8 cellular contexts compared by ENCODE assay signal in genomic region chr19:12778020-12778904, GRCh38. TPM values are rescaled to one million over a fixed set of nuclear protein-coding genes. Genes with fewer than 3 reads are reported as not detected.
A peak's percentile ranks its signal among the peaks of the same experiment; 100 is the strongest.
DNase-seq lines count a peak whose midpoint lies in the region; ATAC-seq, FAIRE-seq and TF ChIP-seq lines count a peak whose summit lies in the region.

No MANE protein-coding gene starts in this region.

- H3K4me3 ChIP-seq in ACC112 (ENCODE audit: low read depth, low read length) (peak overlapping the region; percentile 78), upper lobe of right lung (peak overlapping the region; percentile 72)
- H3K4me3 ChIP-seq in naive thymus-derived CD4-positive, alpha-beta T cell (ENCODE audit: low read length) = peak overlapping the region; percentile 76

- peak; percentile 88 for FAIRE-seq in GM12892 (lab: Jason Lieb, UNC)

- CTCF ChIA-PET in naive thymus-derived CD4-positive, alpha-beta T cell (lab: Charles Lee) = interaction anchor here (0.6 to 5.4 kb wide), 7 partner anchors 10 to 105 kb away, joined by 3 to 169 read pairs (median 10); partner anchors contain the start of genes JUNB, PRDX2 and THSD8

- POLR2A ChIA-PET in naive thymus-derived CD4-positive, alpha-beta T cell (lab: Charles Lee) = interaction anchor here (0.6 to 12.9 kb wide), 13 partner anchors 7 to 103 kb away, joined by 3 to 621 read pairs (median 5); partner anchors contain the start of genes DHPS, DNASE2, GET3 and JUNB

- DNase-seq in GM12892 (ENCODE audit: insufficient read length) = no peak
- peak; percentile 91 for DNase-seq in NCI-H2171 treated with DMSO at 0.1 percent for 48 hours (lab: John Stamatoyannopoulos, UW)
- no peak for DNase-seq in activated T-cell treated with anti-CD3 and anti-CD28 coated beads, Interleukin-2, amount 50 U/mL, for 4 hours
- peak; percentile 70 for DNase-seq in fibroblast of gingiva (ENCODE audit: low read depth)
- DNase-seq in naive thymus-derived CD4-positive, alpha-beta T cell = peak in 6 of 9 donors; percentile 31 to 57 (median 43)
- peak; percentile 86 for DNase-seq in upper lobe of right lung

- H3K27ac ChIP-seq in ACC112 (ENCODE audit: low read depth, low read length) (peak overlapping the region; percentile 98), upper lobe of right lung (peak overlapping the region; percentile 93)
- H3K27ac ChIP-seq in naive thymus-derived CD4-positive, alpha-beta T cell (ENCODE audit: low read depth, low read length) = peak overlapping the region; percentile 94

- peak overlapping the region; percentile 81 to 98 (median 94) for H3K27ac Mint-ChIP-seq in naive thymus-derived CD4-positive, alpha-beta T cell

- H2AFZ ChIP-seq in ACC112 (ENCODE audit: low read length, unreplicated experiment) = peak overlapping the region; percentile 93

- H3K27me3 ChIP-seq in ACC112 (ENCODE audit: insufficient read depth, low read length) (no peaks in the 10 kb centered on the region), upper lobe of right lung (no peaks in the 10 kb centered on the region)
- H3K27me3 ChIP-seq in naive thymus-derived CD4-positive, alpha-beta T cell (ENCODE audit: control insufficient read depth in 2 of 2, insufficient read depth in 2 of 2, low read length in 2 of 2) = no peaks in the 10 kb centered on the region

- H3K36me3 ChIP-seq in ACC112 (ENCODE audit: insufficient read depth, low read length) (no peaks in the 10 kb centered on the region), upper lobe of right lung (no peaks in the 10 kb centered on the region)
- H3K36me3 ChIP-seq in naive thymus-derived CD4-positive, alpha-beta T cell (ENCODE audit: control insufficient read depth in 2 of 3, insufficient read depth in 3 of 3, low read length in 3 of 3) = no peaks in the 10 kb centered on the region

- TF ChIP-seq POLR2A in GM12892 (IDR thresholded peaks at IDR 0.05; ENCODE audit: low read depth, low read length) = peak; percentile 59; the same call in 1 of the 2 replicates

- intact Hi-C loops in naive thymus-derived CD4-positive, alpha-beta T cell (cut with micrococcal nuclease) = no loop called here
- intact Hi-C loops in upper lobe of right lung (cut with DNase I) = no loop called here

- H3K9me3 Mint-ChIP-seq in activated T-cell treated with anti-CD3 and anti-CD28 coated beads, Interleukin-2, amount 50 U/mL, for 4 hours = no peaks in the 10 kb centered on the region
- peaks cover 0 to 8% (median 0%) of the 10 kb centered on the region in 11 donors for H3K9me3 Mint-ChIP-seq in naive thymus-derived CD4-positive, alpha-beta T cell

- peaks cover 36% of the 10 kb centered on the region for H3K4me1 Mint-ChIP-seq in activated T-cell treated with anti-CD3 and anti-CD28 coated beads, Interleukin-2, amount 50 U/mL, for 4 hours (ENCODE audit: low read depth)
- peaks cover 20 to 45% (median 39%) of the 10 kb centered on the region in 7 donors for H3K4me1 Mint-ChIP-seq in naive thymus-derived CD4-positive, alpha-beta T cell

- H3K4me1 ChIP-seq in ACC112 (ENCODE audit: control insufficient read depth, insufficient read depth, low read length, unreplicated experiment) = peaks cover 36% of the 10 kb centered on the region
- H3K4me1 ChIP-seq in naive thymus-derived CD4-positive, alpha-beta T cell (ENCODE audit: control insufficient read depth in 2 of 2, insufficient read depth in 2 of 2, low read length in 2 of 2) = peaks cover 18 to 34% of the 10 kb centered on the region in 2 donors
- peaks cover 30% of the 10 kb centered on the region for H3K4me1 ChIP-seq in upper lobe of right lung

- H3K79me2 ChIP-seq in ACC112 (ENCODE audit: control insufficient read depth, insufficient read depth, low read length, unreplicated experiment) = no peaks in the 10 kb centered on the region

- H3K4me3 Mint-ChIP-seq in activated T-cell treated with anti-CD3 and anti-CD28 coated beads, Interleukin-2, amount 50 U/mL, for 4 hours = peak overlapping the region; percentile 83
- peak overlapping the region; percentile 82 to 95 (median 87) for H3K4me3 Mint-ChIP-seq in naive thymus-derived CD4-positive, alpha-beta T cell

- no peaks in the 10 kb centered on the region for H3K27me3 Mint-ChIP-seq in activated T-cell treated with anti-CD3 and anti-CD28 coated beads, Interleukin-2, amount 50 U/mL, for 4 hours (ENCODE audit: low read depth)
- H3K27me3 Mint-ChIP-seq in naive thymus-derived CD4-positive, alpha-beta T cell = no peaks in the 10 kb centered on the region

- H3K9me3 ChIP-seq in naive thymus-derived CD4-positive, alpha-beta T cell (ENCODE audit: control insufficient read depth in 2 of 3, low read length in 3 of 3) = no peaks in the 10 kb centered on the region
- H3K9me3 ChIP-seq in upper lobe of right lung = no peaks in the 10 kb centered on the region

- ATAC-seq in activated T-cell treated with anti-CD3 and anti-CD28 coated beads, Interleukin-2, amount 50 U/mL, for 4 hours = peak; percentile 4 to 13
- no peak for ATAC-seq in naive thymus-derived CD4-positive, alpha-beta T cell
- ATAC-seq in upper lobe of right lung (peak; percentile 26), HG02763 (IDR thresholded peaks at IDR 0.05; ENCODE audit: unreplicated experiment) (no peak)

- H3K36me3 Mint-ChIP-seq in activated T-cell treated with anti-CD3 and anti-CD28 coated beads, Interleukin-2, amount 50 U/mL, for 4 hours (ENCODE audit: insufficient read depth) = no peaks in the 10 kb centered on the region
- no peaks in the 10 kb centered on the region for H3K36me3 Mint-ChIP-seq in naive thymus-derived CD4-positive, alpha-beta T cell

- TF ChIP-seq CTCF in upper lobe of right lung (IDR thresholded peaks at IDR 0.05) = no peak

RNA-seq across cellular contexts. Expression of gene HOOK2, which starts 2.9 kb away (rescaled TPM):
- 10.7 TPM for polyA plus RNA-seq in GM12892 (2012; ENCODE audit: missing spikeins)
- total RNA-seq in activated T-cell treated with anti-CD3 and anti-CD28 coated beads, Interleukin-2, amount 50 U/mL, for 4 hours = 1 to 10 TPM; 5.9 to 8.4 (median 6.0) TPM
- 10 to 100 TPM; 16.6 to 37.5 (median 22.3) TPM for total RNA-seq in naive thymus-derived CD4-positive, alpha-beta T cell
- polyA plus RNA-seq in naive thymus-derived CD4-positive, alpha-beta T cell = 1 to 10 TPM; 4.0 to 5.3 TPM
- 65.3 TPM for total RNA-seq in upper lobe of right lung

RNA-seq across cellular contexts. Expression of gene JUNB, which starts 13.0 kb away (rescaled TPM):
- polyA plus RNA-seq in GM12892 (2012; ENCODE audit: missing spikeins) = 11.9 TPM
- total RNA-seq in activated T-cell treated with anti-CD3 and anti-CD28 coated beads, Interleukin-2, amount 50 U/mL, for 4 hours = 100 to 1,000 TPM; 261 to 295 (median 287) TPM
- 1,000 to 10,000 TPM in 2 of 5 experiments, 100 to 1,000 TPM in 3; 107 to 2,198 (median 203) TPM for total RNA-seq in naive thymus-derived CD4-positive, alpha-beta T cell
- 1,000 to 10,000 TPM in 1 of 2 donors, 100 to 1,000 TPM in 1; 690 to 1,125 TPM for polyA plus RNA-seq in naive thymus-derived CD4-positive, alpha-beta T cell
- total RNA-seq in upper lobe of right lung = 174 TPM

RNA-seq across cellular contexts. Expression of gene PRDX2, which starts 23.3 kb away (rescaled TPM):
- polyA plus RNA-seq in GM12892 (2012; ENCODE audit: missing spikeins) = 219 TPM
- total RNA-seq in activated T-cell treated with anti-CD3 and anti-CD28 coated beads, Interleukin-2, amount 50 U/mL, for 4 hours = 100 to 1,000 TPM; 185 to 224 (median 211) TPM
- total RNA-seq in naive thymus-derived CD4-positive, alpha-beta T cell = 100 to 1,000 TPM in 3 of 5 experiments, 10 to 100 TPM in 2; 75.1 to 297 (median 117) TPM
- 100 to 1,000 TPM; 313 to 359 TPM for polyA plus RNA-seq in naive thymus-derived CD4-positive, alpha-beta T cell
- total RNA-seq in upper lobe of right lung = 123 TPM

RNA-seq across cellular contexts. Expression of gene THSD8, which starts 23.6 kb away (rescaled TPM):
- polyA plus RNA-seq in GM12892 (2012; ENCODE audit: missing spikeins) = 16.1 TPM
- 10 to 100 TPM; 10.3 to 18.8 (median 12.6) TPM for total RNA-seq in activated T-cell treated with anti-CD3 and anti-CD28 coated beads, Interleukin-2, amount 50 U/mL, for 4 hours
- 10 to 100 TPM in 1 of 5 experiments, 1 to 10 TPM in 2, under 1 TPM in 1, not detected in 1; 0.80 to 18.9 (median 2.1) TPM for total RNA-seq in naive thymus-derived CD4-positive, alpha-beta T cell
- polyA plus RNA-seq in naive thymus-derived CD4-positive, alpha-beta T cell = not detected
- 2.8 TPM for total RNA-seq in upper lobe of right lung

RNA-seq across cellular contexts. Expression of gene BEST2, which starts 26.7 kb away (rescaled TPM):
- polyA plus RNA-seq in GM12892 (2012; ENCODE audit: missing spikeins) = 0.25 TPM
- total RNA-seq in activated T-cell treated with anti-CD3 and anti-CD28 coated beads, Interleukin-2, amount 50 U/mL, for 4 hours = not detected
- total RNA-seq in naive thymus-derived CD4-positive, alpha-beta T cell = not detected
- polyA plus RNA-seq in naive thymus-derived CD4-positive, alpha-beta T cell = not detected
- total RNA-seq in upper lobe of right lung = not detected

Comparison
In these comparisons a context has a peak if more than half of its experiments do, and no peak if none do; other contexts are left out.
1. DNase-seq: peak in NCI-H2171 treated with DMSO at 0.1 percent for 48 hours (single experiment), fibroblast of gingiva (single experiment), naive thymus-derived CD4-positive, alpha-beta T cell (6 of 9) and upper lobe of right lung (single experiment); none in GM12892 (single experiment) and activated T-cell treated with anti-CD3 and anti-CD28 coated beads, Interleukin-2, amount 50 U/mL, for 4 hours (single experiment).
2. ATAC-seq: peak in activated T-cell treated with anti-CD3 and anti-CD28 coated beads, Interleukin-2, amount 50 U/mL, for 4 hours (2 of 2) and upper lobe of right lung (single experiment); none in naive thymus-derived CD4-positive, alpha-beta T cell (single experiment) and HG02763 (single experiment).
3. Peak in every context shown above with its lines, with median percentiles within 50 percentile points of each other: H3K27ac ChIP-seq and H3K4me3 ChIP-seq.